ENCODE assay signal across 15 cellular contexts in the genomic region with DNA sequence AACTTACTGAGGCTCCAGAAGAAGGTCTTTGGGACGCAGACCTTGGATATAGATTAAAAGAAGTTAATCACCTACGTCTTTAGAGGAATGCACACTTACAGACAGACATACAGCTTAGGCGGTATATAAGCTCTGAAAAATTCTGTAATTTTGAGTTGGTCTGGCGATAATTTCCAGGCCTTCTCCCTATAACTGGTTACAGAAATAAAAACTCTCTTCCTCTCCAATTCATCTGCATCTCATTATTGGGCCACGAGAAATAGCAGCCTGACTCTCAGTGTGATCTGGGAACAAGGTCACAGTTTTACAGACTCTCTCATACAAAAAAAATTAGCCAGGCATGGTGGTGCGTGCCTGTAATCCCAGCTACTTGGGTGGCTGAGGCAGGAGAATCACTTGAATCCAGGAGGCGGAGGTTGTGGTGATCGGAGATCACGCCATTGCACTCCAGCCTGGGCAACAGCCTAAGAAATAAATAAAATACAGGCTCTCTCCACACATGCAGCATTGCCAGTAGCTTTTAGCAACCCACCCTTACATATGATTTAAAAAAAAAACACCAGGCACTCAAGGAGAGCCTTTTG. TPM values are rescaled to one million over a fixed set of nuclear protein-coding genes. Genes with fewer than 3 reads are reported as not detected.
DNase-seq lines count a peak whose midpoint lies in the region; ATAC-seq and TF ChIP-seq lines count a peak whose summit lies in the region.
"Had no signal": no experiment of that assay in that cellular context is flagged by ENCODE, and none has a peak within 500 bp of the region (broad histone marks: within the 10 kb centered on the region; RNA-seq: fewer than 3 reads in every experiment).

No MANE protein-coding gene starts in this region.

- H3K27ac Mint-ChIP-seq in activated T-helper 17 cell treated with anti-CD3 and anti-CD28 coated beads, Interleukin-2, amount 50 U/mL, for 72 hours: peak overlapping the region; percentile 80
- H3K27ac Mint-ChIP-seq in immature natural killer cell: peak overlapping the region in 1 of 6 donors; percentile 28

- H3K4me1 ChIP-seq in ACC112 (ENCODE audit: control insufficient read depth, insufficient read depth, low read length, unreplicated experiment): peaks cover 34% of the 10 kb centered on the region
- H3K4me1 ChIP-seq in mucosa of descending colon (ENCODE audit: low read depth): peaks cover 46% of the 10 kb centered on the region

- no peaks in the 10 kb centered on the region for H3K27me3 ChIP-seq in ACC112 (ENCODE audit: insufficient read depth, low read length)
- no peaks in the 10 kb centered on the region for H3K27me3 ChIP-seq in GM06990 (replicated peaks; ENCODE audit: control insufficient read depth, insufficient read depth, low read length)
- H3K27me3 ChIP-seq: ascending aorta, foreskin keratinocyte, tibial artery had no signal

- intact Hi-C loops in mucosa of descending colon (cut with DNase I, micrococcal nuclease): no loop called here

- H3K27me3 Mint-ChIP-seq in activated T-helper 17 cell treated with anti-CD3 and anti-CD28 coated beads, Interleukin-2, amount 50 U/mL, for 72 hours: no peaks in the 10 kb centered on the region
- H3K27me3 Mint-ChIP-seq in immature natural killer cell (ENCODE audit: low read depth in 3 of 3): peaks cover 4 to 5% (median 5%) of the 10 kb centered on the region in 3 donors

- H3K79me2 ChIP-seq in ACC112 (ENCODE audit: control insufficient read depth, insufficient read depth, low read length, unreplicated experiment): peaks cover 46% of the 10 kb centered on the region

- no peak overlapping the region for H2AFZ ChIP-seq in ACC112 (ENCODE audit: low read length, unreplicated experiment)

- H3K36me3 ChIP-seq in ACC112 (ENCODE audit: insufficient read depth, low read length) (peaks cover 20% of the 10 kb centered on the region), GM06990 (ENCODE audit: control insufficient read depth, insufficient read depth, low read length) (peaks cover 4% of the 10 kb centered on the region), mucosa of descending colon (ENCODE audit: low read depth) (peaks cover 6% of the 10 kb centered on the region)

- H3K36me3 Mint-ChIP-seq in activated T-helper 17 cell treated with anti-CD3 and anti-CD28 coated beads, Interleukin-2, amount 50 U/mL, for 72 hours (ENCODE audit: low read depth): peaks cover 94% of the 10 kb centered on the region
- H3K36me3 Mint-ChIP-seq in immature natural killer cell: peaks cover 44 to 53% (median 44%) of the 10 kb centered on the region in 3 donors

- ATAC-seq in activated T-helper 17 cell treated with anti-CD3 and anti-CD28 coated beads, Interleukin-2, amount 50 U/mL, for 72 hours (replicated peaks): no peak
- ATAC-seq in GM21529 (IDR thresholded peaks at IDR 0.05; ENCODE audit: unreplicated experiment) (no peak), GM19467 (IDR thresholded peaks at IDR 0.05; ENCODE audit: unreplicated experiment) (no peak), mucosa of descending colon (no peak)
- ATAC-seq: foreskin keratinocyte had no signal

- no peaks in the 10 kb centered on the region for H3K9me3 Mint-ChIP-seq in activated T-helper 17 cell treated with anti-CD3 and anti-CD28 coated beads, Interleukin-2, amount 50 U/mL, for 72 hours
- no peaks in the 10 kb centered on the region for H3K9me3 Mint-ChIP-seq in immature natural killer cell

- peak overlapping the region; percentile 25 for H3K4me3 ChIP-seq in ACC112 (ENCODE audit: low read depth, low read length)
- H3K4me3 ChIP-seq in GM06990 (replicated peaks; ENCODE audit: low read depth, low read length): peak overlapping the region; percentile 40
- H3K4me3 ChIP-seq in mucosa of descending colon: no peak overlapping the region

- DNase-seq in GM06990 (ENCODE audit: extremely low read depth, insufficient read length) (no peak), immature natural killer cell (no peak), retina (no peak), mucosa of descending colon (no peak)
- DNase-seq: DMS 273 treated with DMSO at 0.1 percent for 48 hours; foreskin keratinocyte; midbrain; NCI-H510A treated with DMSO at 0.1 percent for 48 hours; stimulated activated CD4-positive, alpha-beta T cell treated with anti-CD3 and anti-CD28 coated beads, Interleukin-2, amount 100 ng/mL, for 24 hours; tibial artery had no signal

- H3K4me1 Mint-ChIP-seq in activated T-helper 17 cell treated with anti-CD3 and anti-CD28 coated beads, Interleukin-2, amount 50 U/mL, for 72 hours: peaks cover 51% of the 10 kb centered on the region
- peaks cover 63 to 83% of the 10 kb centered on the region in 2 donors for H3K4me1 Mint-ChIP-seq in immature natural killer cell

- H3K9me3 ChIP-seq in mucosa of descending colon: no peaks in the 10 kb centered on the region
- H3K9me3 ChIP-seq: ascending aorta, tibial artery had no signal

- peak overlapping the region; percentile 79 for H3K4me3 Mint-ChIP-seq in activated T-helper 17 cell treated with anti-CD3 and anti-CD28 coated beads, Interleukin-2, amount 50 U/mL, for 72 hours
- peak overlapping the region; percentile 38 to 74 (median 70) for H3K4me3 Mint-ChIP-seq in immature natural killer cell

- TF ChIP-seq CTCF in GM06990 (IDR thresholded peaks at IDR 0.05; ENCODE audit: insufficient read depth, low read length, poor library complexity, severe bottlenecking) (no peak), mucosa of descending colon (IDR thresholded peaks at IDR 0.05) (no peak)

- no peak overlapping the region for H3K27ac ChIP-seq in ACC112 (ENCODE audit: low read depth, low read length)
- H3K27ac ChIP-seq: ascending aorta, foreskin keratinocyte, tibial artery had no signal

RNA-seq across cellular contexts. Expression of gene ZBTB24, which starts 4.7 kb away (rescaled TPM):
- 10 to 100 TPM; 11.0 to 11.4 TPM for total RNA-seq in activated T-helper 17 cell treated with anti-CD3 and anti-CD28 coated beads, Interleukin-2, amount 50 U/mL, for 72 hours
- 1 to 10 TPM; 3.1 to 6.6 (median 4.1) TPM for polyA plus RNA-seq in immature natural killer cell
- 1 to 10 TPM; 6.5 to 7.7 (median 6.9) TPM for total RNA-seq in mucosa of descending colon

RNA-seq across cellular contexts. Expression of gene MICAL1, which starts 22.7 kb away (rescaled TPM):
- total RNA-seq in activated T-helper 17 cell treated with anti-CD3 and anti-CD28 coated beads, Interleukin-2, amount 50 U/mL, for 72 hours: 10 to 100 TPM; 43.3 to 58.3 TPM
- 10 to 100 TPM in 1 of 3 donors, 1 to 10 TPM in 2; 7.5 to 13.4 (median 9.5) TPM for polyA plus RNA-seq in immature natural killer cell
- total RNA-seq in mucosa of descending colon: 10 to 100 TPM; 43.1 to 72.9 (median 57.8) TPM

RNA-seq across cellular contexts. Expression of gene SMPD2, which starts 37.8 kb away (rescaled TPM):
- total RNA-seq in activated T-helper 17 cell treated with anti-CD3 and anti-CD28 coated beads, Interleukin-2, amount 50 U/mL, for 72 hours: 1 to 10 TPM; 8.0 to 9.7 TPM
- 10 to 100 TPM; 10.2 to 19.0 (median 13.2) TPM for polyA plus RNA-seq in immature natural killer cell
- total RNA-seq in mucosa of descending colon: 10 to 100 TPM; 13.4 to 24.8 (median 22.7) TPM

RNA-seq across cellular contexts. Expression of gene PPIL6, which starts 37.9 kb away (rescaled TPM):
- total RNA-seq in activated T-helper 17 cell treated with anti-CD3 and anti-CD28 coated beads, Interleukin-2, amount 50 U/mL, for 72 hours: under 1 TPM in 1 of 2 donors, not detected in 1; 0.39 TPM
- 1 to 10 TPM in 1 of 3 donors, under 1 TPM in 2; 0.15 to 1.0 (median 0.44) TPM for polyA plus RNA-seq in immature natural killer cell
- 1 to 10 TPM in 2 of 3 donors, under 1 TPM in 1; 0.67 to 5.5 (median 2.9) TPM for total RNA-seq in mucosa of descending colon
